ENCODE assay signal across 1 cellular context in genomic region chr11:12696911-12697581, GRCh38.
TF ChIP-seq lines count a peak whose summit lies in the region.

No MANE protein-coding gene starts in this region.

TF ChIP-seq in H1, 55 proteins besides CTCF, POLR2A, EP300 and RAD21 (continued from another document):
- TF ChIP-seq CREB1 (IDR thresholded peaks at IDR 0.05) (no peak), POU5F1 (IDR thresholded peaks at IDR 0.05; ENCODE audit: low read depth, low read length) (no peak)
